20 cellular contexts compared by ENCODE assay signal in genomic region chr14:82667501-82667900, GRCh38.
"Had no signal": no experiment of that assay in that cellular context is flagged by ENCODE, and none has a peak within 500 bp of the region (broad histone marks: within the 10 kb centered on the region; RNA-seq: fewer than 3 reads in every experiment).

No MANE protein-coding gene starts in this region.

- H3K36me3 ChIP-seq: gastrocnemius medialis, neutrophil, pancreas, tibial artery had no signal

- H3K4me3 ChIP-seq: coronary artery, gastrocnemius medialis, pancreas, tibial artery had no signal

- H3K9me3 ChIP-seq: gastrocnemius medialis, neutrophil, pancreas, tibial artery had no signal

- H3K27ac ChIP-seq: coronary artery, gastrocnemius medialis, neutrophil, pancreas had no signal

- FAIRE-seq: endometrium, kidney, pancreas had no signal

- DNase-seq: activated B cell treated with CpG ODN at 0.5 μM for 24 hours; activated CD4-positive, alpha-beta memory T cell treated with anti-CD3 and anti-CD28 coated beads for 36 hours; activated CD4-positive, alpha-beta T cell treated with anti-CD3 and anti-CD28 coated beads for 4 hours; activated naive CD4-positive, alpha-beta T cell; activated naive CD8-positive, alpha-beta T cell treated with anti-CD3 and anti-CD28 coated beads for 36 hours; activated T-cell treated with anti-CD3 and anti-CD28 coated beads for 4 hours; amygdala; gastrocnemius medialis; head of caudate nucleus; kidney; mesendoderm; natural killer cell; pancreas; stimulated activated naive B cell treated with anti-CD40 and anti-IgM and Interleukin-4, amounts not matched to agents 10 μg/mL and 1 μg/mL and 100 μg/mL, for 72 hours; T-cell; T-helper 9 cell; tibial artery had no signal

- H3K4me1 ChIP-seq: gastrocnemius medialis, pancreas had no signal

- H3K27me3 ChIP-seq: gastrocnemius medialis, neutrophil, pancreas, tibial artery had no signal
